Comparison of ENCODE assay signal across 1 cellular context in genomic region chr15:64869501-64869900, GRCh38.
TF ChIP-seq lines count a peak whose summit lies in the region.

No MANE protein-coding gene starts in this region.

TF ChIP-seq in A549, 52 proteins besides CTCF, POLR2A, EP300 and RAD21 (continued from another document):
- TF ChIP-seq HOXB13 (CRISPR knock-in tag; IDR thresholded peaks at IDR 0.05; ENCODE audit: low read depth) = no peak
- no peak for TF ChIP-seq REST (IDR thresholded peaks at IDR 0.05)
- TF ChIP-seq, protein P1, sequence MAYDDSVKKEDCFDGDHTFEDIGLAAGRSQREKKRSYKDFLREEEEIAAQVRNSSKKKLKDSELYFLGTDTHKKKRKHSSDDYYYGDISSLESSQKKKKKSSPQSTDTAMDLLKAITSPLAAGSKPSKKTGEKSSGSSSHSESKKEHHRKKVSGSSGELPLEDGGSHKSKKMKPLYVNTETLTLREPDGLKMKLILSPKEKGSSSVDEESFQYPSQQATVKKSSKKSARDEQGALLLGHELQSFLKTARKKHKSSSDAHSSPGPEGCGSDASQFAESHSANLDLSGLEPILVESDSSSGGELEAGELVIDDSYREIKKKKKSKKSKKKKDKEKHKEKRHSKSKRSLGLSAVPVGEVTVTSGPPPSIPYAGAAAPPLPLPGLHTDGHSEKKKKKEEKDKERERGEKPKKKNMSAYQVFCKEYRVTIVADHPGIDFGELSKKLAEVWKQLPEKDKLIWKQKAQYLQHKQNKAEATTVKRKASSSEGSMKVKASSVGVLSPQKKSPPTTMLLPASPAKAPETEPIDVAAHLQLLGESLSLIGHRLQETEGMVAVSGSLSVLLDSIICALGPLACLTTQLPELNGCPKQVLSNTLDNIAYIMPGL (CRISPR knock-in tag; IDR thresholded peaks at IDR 0.05; ENCODE audit: borderline replicate concordance) = no peak
